Comparison of ENCODE assay signal across 10 cellular contexts in the genomic region with DNA sequence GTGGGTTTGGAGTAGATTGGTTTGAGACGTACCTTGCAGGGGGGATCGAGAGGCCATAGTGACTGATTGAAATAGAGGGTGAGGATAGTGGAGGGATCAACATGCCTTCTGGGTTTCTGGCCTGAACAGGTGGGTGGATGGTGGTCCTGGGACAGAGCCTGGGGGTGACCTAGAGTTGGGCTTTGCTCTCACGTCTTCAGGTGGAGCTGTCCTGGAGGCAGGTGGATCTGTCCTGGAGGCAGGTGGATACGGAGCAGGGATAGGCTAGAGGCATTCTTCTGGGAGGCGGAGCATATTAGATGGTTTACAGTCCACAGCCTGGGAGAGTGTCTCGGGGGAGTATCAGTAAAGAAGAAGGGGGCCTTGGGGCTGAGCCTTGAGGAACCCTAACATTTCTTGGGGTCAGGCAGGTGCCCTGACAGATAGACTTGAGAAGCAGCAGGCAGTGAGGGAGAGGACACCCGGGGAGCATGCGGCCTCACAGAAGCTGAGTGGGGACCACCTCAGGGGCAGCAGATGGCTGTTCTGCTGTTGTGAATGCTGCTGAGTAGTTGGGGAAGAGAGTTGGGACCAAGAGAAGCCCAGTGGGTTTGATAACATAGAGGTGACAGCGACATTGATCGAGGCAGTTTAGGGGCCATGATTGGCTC. TPM values are rescaled to one million over a fixed set of nuclear protein-coding genes. Genes with fewer than 3 reads are reported as not detected.
DNase-seq lines count a peak whose midpoint lies in the region; ATAC-seq, FAIRE-seq and TF ChIP-seq lines count a peak whose summit lies in the region.
"Had no signal": no experiment of that assay in that cellular context is flagged by ENCODE, and none has a peak within 500 bp of the region (broad histone marks: within the 10 kb centered on the region; RNA-seq: fewer than 3 reads in every experiment).

No MANE protein-coding gene starts in this region.

- no peaks in the 10 kb centered on the region for H3K27me3 Mint-ChIP-seq in activated T-cell treated with anti-CD3 and anti-CD28 coated beads, Interleukin-2, amount 50 U/mL, for 4 hours (ENCODE audit: low read depth)
- no peaks in the 10 kb centered on the region for H3K27me3 Mint-ChIP-seq in astrocyte (ENCODE audit: low read depth, unreplicated experiment)

- TF ChIP-seq CTCF in astrocyte (IDR thresholded peaks at IDR 0.05; ENCODE audit: insufficient read depth, low read depth, low read length) (no peak), left lung (IDR thresholded peaks at IDR 0.05) (no peak), tibial artery (IDR thresholded peaks at IDR 0.05) (no peak)

- no peaks in the 10 kb centered on the region for H3K9me3 ChIP-seq in astrocyte (ENCODE audit: insufficient read depth, low read depth, low read length)
- H3K9me3 ChIP-seq in left lung, result no peaks in the 10 kb centered on the region
- H3K9me3 ChIP-seq in tibial artery, result no peaks in the 10 kb centered on the region

- no peaks in the 10 kb centered on the region for H3K27me3 ChIP-seq in astrocyte (ENCODE audit: insufficient read depth, low read length)
- no peaks in the 10 kb centered on the region for H3K27me3 ChIP-seq in left lung
- H3K27me3 ChIP-seq in tibial artery, result no peaks in the 10 kb centered on the region

- intact Hi-C loops in left lung (cut with DNase I), result no loop called here
- intact Hi-C loops in tibial artery (cut with DNase I; ENCODE audit: low total_unique reads), result loop anchor here (5.0 kb wide), 1 partner anchor 561 kb away; a partner anchor contains a TSS

- H3K4me1 ChIP-seq in astrocyte (ENCODE audit: insufficient read depth, low read length), result peaks cover 37% of the 10 kb centered on the region
- peaks cover 23 to 44% of the 10 kb centered on the region in 2 donors for H3K4me1 ChIP-seq in left lung
- H3K4me1 ChIP-seq in tibial artery, result peaks cover 6 to 38% (median 33%) of the 10 kb centered on the region in 4 donors

- H3K36me3 Mint-ChIP-seq in activated T-cell treated with anti-CD3 and anti-CD28 coated beads, Interleukin-2, amount 50 U/mL, for 4 hours (ENCODE audit: insufficient read depth), result peaks cover 6% of the 10 kb centered on the region
- H3K36me3 Mint-ChIP-seq in astrocyte (ENCODE audit: low read depth, unreplicated experiment), result no peaks in the 10 kb centered on the region

- peak overlapping the region; percentile 96 for H3K9ac ChIP-seq in astrocyte (ENCODE audit: low read length)

- peak overlapping the region; percentile 98 for H3K4me2 ChIP-seq in astrocyte (ENCODE audit: low read length)

- peaks cover 82% of the 10 kb centered on the region for H4K20me1 ChIP-seq in astrocyte (ENCODE audit: insufficient read depth, low read length)

- no peak overlapping the region for H3K27ac Mint-ChIP-seq in astrocyte (ENCODE audit: unreplicated experiment)

- DNase-seq in activated T-cell treated with anti-CD3 and anti-CD28 coated beads, Interleukin-2, amount 50 U/mL, for 4 hours, result no peak
- DNase-seq in activated T-cell treated with anti-CD3 and anti-CD28 coated beads, Interleukin-2, amount 50 U/mL, for 1 hour, result no peak
- DNase-seq in astrocyte (ENCODE audit: low read depth) (no peak), left lung (no peak), tibial artery (peak in 1 of 2 donors; percentile 37), NCI-H2227 (lab: John Stamatoyannopoulos, UW; ENCODE audit: unreplicated experiment) (no peak), foreskin melanocyte (no peak)
- DNase-seq in central memory CD4-positive, alpha-beta T cell, result no peak
- DNase-seq: activated CD4-positive, CD25-positive, alpha-beta regulatory T cell treated with anti-CD3 and anti-CD28 coated beads, Interleukin-2, amount 50 U/mL, for 72 hours; NCI-H146 had no signal

- H3K36me3 ChIP-seq in astrocyte (ENCODE audit: insufficient read depth, low read length) (peaks cover 4% of the 10 kb centered on the region), left lung (peaks cover 0 to 39% of the 10 kb centered on the region in 2 donors), tibial artery (peaks cover 0 to 38% (median 28%) of the 10 kb centered on the region in 3 donors)

- no peak for FAIRE-seq in astrocyte (lab: Jason Lieb, UNC)

- H3K4me3 Mint-ChIP-seq in activated T-cell treated with anti-CD3 and anti-CD28 coated beads, Interleukin-2, amount 50 U/mL, for 4 hours, result peak overlapping the region; percentile 94
- peak overlapping the region; percentile 89 for H3K4me3 Mint-ChIP-seq in astrocyte (ENCODE audit: unreplicated experiment)

- peak overlapping the region; percentile 97 for H3K4me3 ChIP-seq in astrocyte (ENCODE audit: insufficient read depth, low read depth, low read length)
- peak overlapping the region; percentile 96 to 98 for H3K4me3 ChIP-seq in left lung
- H3K4me3 ChIP-seq in tibial artery, result peak overlapping the region; percentile 82 to 87

- no peak for ATAC-seq in activated T-cell treated with anti-CD3 and anti-CD28 coated beads, Interleukin-2, amount 50 U/mL, for 4 hours
- no peak for ATAC-seq in left lung

- H3K27ac ChIP-seq in astrocyte (ENCODE audit: low read depth, low read length) (no peak overlapping the region), left lung (no peak overlapping the region), tibial artery (no peak overlapping the region)

- H2AFZ ChIP-seq in astrocyte (ENCODE audit: low read depth, low read length), result no peak overlapping the region

- peaks cover 83% of the 10 kb centered on the region for H3K79me2 ChIP-seq in astrocyte (ENCODE audit: insufficient read depth, low read length)

- no peaks in the 10 kb centered on the region for H3K9me3 Mint-ChIP-seq in activated T-cell treated with anti-CD3 and anti-CD28 coated beads, Interleukin-2, amount 50 U/mL, for 4 hours
- no peaks in the 10 kb centered on the region for H3K9me3 Mint-ChIP-seq in astrocyte (ENCODE audit: unreplicated experiment)

- peaks cover 44% of the 10 kb centered on the region for H3K4me1 Mint-ChIP-seq in activated T-cell treated with anti-CD3 and anti-CD28 coated beads, Interleukin-2, amount 50 U/mL, for 4 hours (ENCODE audit: low read depth)
- H3K4me1 Mint-ChIP-seq in astrocyte (ENCODE audit: low read depth, unreplicated experiment), result peaks cover 30% of the 10 kb centered on the region

RNA-seq across cellular contexts. Expression of a gene that starts 1.6 kb away (rescaled TPM):
- 10 to 100 TPM; 38.2 to 43.4 (median 41.1) TPM for total RNA-seq in activated T-cell treated with anti-CD3 and anti-CD28 coated beads, Interleukin-2, amount 50 U/mL, for 4 hours
- total RNA-seq in astrocyte (22.7 and 24.9 TPM in 2 replicates), left lung (10 to 100 TPM; 31.2 to 31.9 TPM)

RNA-seq across cellular contexts. Expression of a gene that starts 19.8 kb away (rescaled TPM):
- 10 to 100 TPM; 40.9 to 46.0 (median 42.9) TPM for total RNA-seq in activated T-cell treated with anti-CD3 and anti-CD28 coated beads, Interleukin-2, amount 50 U/mL, for 4 hours
- total RNA-seq in astrocyte (22.7 and 25.2 TPM in 2 replicates), left lung (10 to 100 TPM; 89.3 to 99.2 TPM)

RNA-seq across cellular contexts. Expression of a gene that starts 28.0 kb away (rescaled TPM):
- 1 to 10 TPM; 5.7 to 6.1 (median 5.9) TPM for total RNA-seq in activated T-cell treated with anti-CD3 and anti-CD28 coated beads, Interleukin-2, amount 50 U/mL, for 4 hours
- 3.2 and 4.1 TPM in 2 replicates for total RNA-seq in astrocyte
- 1 to 10 TPM; 2.4 to 3.5 TPM for total RNA-seq in left lung

RNA-seq across cellular contexts. Expression of a gene that starts 30.3 kb away (rescaled TPM):
- 10 to 100 TPM; 15.7 to 17.2 (median 15.8) TPM for total RNA-seq in activated T-cell treated with anti-CD3 and anti-CD28 coated beads, Interleukin-2, amount 50 U/mL, for 4 hours
- total RNA-seq in astrocyte, result 6.9 and 7.2 TPM in 2 replicates
- total RNA-seq in left lung, result 10 to 100 TPM; 11.8 to 20.1 TPM

RNA-seq across cellular contexts. Expression of a gene that starts 37.1 kb away (rescaled TPM):
- total RNA-seq in activated T-cell treated with anti-CD3 and anti-CD28 coated beads, Interleukin-2, amount 50 U/mL, for 4 hours, result 1 to 10 TPM; 3.0 to 3.5 (median 3.3) TPM
- total RNA-seq in astrocyte (0.72 and 0.82 TPM in 2 replicates), left lung (1 to 10 TPM; 1.1 to 6.0 TPM)
